In the genomic region with DNA sequence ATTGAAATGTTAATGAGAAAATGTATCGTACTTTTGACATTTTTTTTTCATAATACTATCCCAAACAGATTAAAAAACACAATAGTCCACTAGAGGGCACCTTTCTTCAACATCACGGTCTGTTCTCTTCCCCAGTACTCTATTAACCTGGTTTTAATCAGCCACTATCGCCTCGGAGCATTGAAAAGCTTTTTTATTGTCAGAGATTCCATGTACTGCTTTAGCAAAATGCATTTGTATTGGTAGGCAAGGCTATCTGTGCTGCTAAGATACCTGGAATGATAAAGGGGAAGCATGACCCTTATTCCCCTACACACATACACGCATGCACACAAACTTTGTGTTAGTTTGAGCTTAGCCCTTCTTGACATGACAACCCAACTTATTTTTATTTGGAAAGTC, we compare ENCODE assay signal across 8 cellular contexts. TPM values are rescaled to one million over a fixed set of nuclear protein-coding genes. Genes with fewer than 3 reads are reported as not detected.
DNase-seq lines count a peak whose midpoint lies in the region; ATAC-seq, FAIRE-seq and TF ChIP-seq lines count a peak whose summit lies in the region.

No MANE protein-coding gene starts in this region.

- H3K4me1 ChIP-seq in HEK293 (ENCODE audit: control insufficient read depth, insufficient read depth, low read length) (peaks cover 27% of the 10 kb centered on the region), keratinocyte (ENCODE audit: control insufficient read depth, extremely low read depth, insufficient read depth, low read length) (peaks cover 42% of the 10 kb centered on the region), upper lobe of right lung (peaks cover 14% of the 10 kb centered on the region)

- H3K4me3 ChIP-seq in HEK293 (ENCODE audit: low read depth, low read length), result no peak overlapping the region
- peak overlapping the region in 2 of 3 experiments; percentile 42 to 46 for H3K4me3 ChIP-seq in keratinocyte (ENCODE audit: control insufficient read depth in 2 of 3, extremely low read depth in 1 of 3, insufficient read depth in 2 of 3, low read depth in 1 of 3, low read length in 3 of 3)
- H3K4me3 ChIP-seq in upper lobe of right lung, result no peak overlapping the region
- no peak overlapping the region for H3K4me3 ChIP-seq in coronary artery

- CTCF ChIA-PET in HEK293 (lab: Yijun Ruan, JAX), result interaction anchor here (0.6 to 6.3 kb wide), 30 partner anchors 10 to 865 kb away, joined by 3 to 45 read pairs (median 5); no protein-coding TSS in a partner anchor

- dilution Hi-C loops in keratinocyte (cut with MboI; ENCODE audit: extremely low pct_ligation_motif_present, low sequenced_read_pairs), result no loop called here

- peaks cover 4% of the 10 kb centered on the region for H3K9me1 ChIP-seq in keratinocyte (ENCODE audit: control insufficient read depth, extremely low read depth, insufficient read depth, low read length)

- intact Hi-C loops in upper lobe of right lung (cut with DNase I), result loop anchor here (5.0 kb wide), 1 partner anchor 179 kb away; no protein-coding TSS in a partner anchor

- FAIRE-seq in keratinocyte (lab: Jason Lieb, UNC), result peak; percentile 90

- H3K9me3 ChIP-seq in HEK293 (ENCODE audit: control insufficient read depth, insufficient read depth, low read depth, low read length) (no peaks in the 10 kb centered on the region), keratinocyte (ENCODE audit: control insufficient read depth, low read depth, low read length) (no peaks in the 10 kb centered on the region), upper lobe of right lung (no peaks in the 10 kb centered on the region)

- no peak for TF ChIP-seq CTCF in HEK293 (tag by site-specific recombination; IDR thresholded peaks at IDR 0.05)
- TF ChIP-seq CTCF in keratinocyte (optimal IDR thresholded peaks at IDR 0.05 in 1 of 3, IDR thresholded peaks at IDR 0.05 in 1 of 3, conservative IDR thresholded peaks at IDR 0.05 in 1 of 3; ENCODE audit: extremely low read depth in 1 of 3, insufficient read depth in 2 of 3, low read length in 3 of 3), result peak in 2 of 3 experiments; percentile 22 to 49
- peak; percentile 56 for TF ChIP-seq CTCF in upper lobe of right lung (IDR thresholded peaks at IDR 0.05)
- TF ChIP-seq CTCF in coronary artery (IDR thresholded peaks at IDR 0.05), result no peak

- peak overlapping the region; percentile 55 for H3K27ac ChIP-seq in HEK293 (ENCODE audit: extremely low read depth, low read depth, low read length)
- peak overlapping the region; percentile 51 for H3K27ac ChIP-seq in keratinocyte (ENCODE audit: control insufficient read depth, insufficient read depth, low read length)
- H3K27ac ChIP-seq in upper lobe of right lung, result no peak overlapping the region
- H3K27ac ChIP-seq in coronary artery, result no peak overlapping the region

- DNase-seq in DMS53 treated with DMSO at 0.1 percent for 48 hours (lab: John Stamatoyannopoulos, UW; ENCODE audit: unreplicated experiment) (peak; percentile 52), NCI-H2171 (lab: John Stamatoyannopoulos, UW) (peak; percentile 66), amniotic stem cell (lab: John Stamatoyannopoulos, UW) (peak; percentile 25), keratinocyte (ENCODE audit: low read depth, low spot score) (no peak), upper lobe of right lung (no peak), coronary artery (ENCODE audit: low spot score) (no peak), pons (ENCODE audit: low spot score) (no peak)

- H3K4me2 ChIP-seq in keratinocyte (ENCODE audit: control insufficient read depth, extremely low read depth, insufficient read depth, low read depth, low read length), result peak overlapping the region; percentile 80

- POLR2A ChIA-PET in HEK293 (lab: Yijun Ruan, JAX), result interaction anchor here (1.1 kb wide), 1 partner anchor 63 kb away, joined by 5 read pairs; no protein-coding TSS in a partner anchor

- H3K36me3 ChIP-seq in HEK293 (ENCODE audit: control insufficient read depth in 2 of 2, insufficient read depth in 1 of 2, low read length in 2 of 2) (no peaks in the 10 kb centered on the region), keratinocyte (ENCODE audit: control insufficient read depth in 2 of 2, extremely low read depth in 1 of 2, insufficient read depth in 2 of 2, low read length in 2 of 2) (peaks cover 0 to 4% of the 10 kb centered on the region in 2 experiments), upper lobe of right lung (no peaks in the 10 kb centered on the region)

- H3K9ac ChIP-seq in keratinocyte (ENCODE audit: control insufficient read depth, extremely low read depth, insufficient read depth, low read length), result peak overlapping the region; percentile 41

- peaks cover 48% of the 10 kb centered on the region for H3K79me2 ChIP-seq in keratinocyte (ENCODE audit: control insufficient read depth, insufficient read depth, low read length)

- no peak overlapping the region for H2AFZ ChIP-seq in keratinocyte (ENCODE audit: control insufficient read depth, low read length)

- H4K20me1 ChIP-seq in keratinocyte (ENCODE audit: control insufficient read depth, extremely low read depth, insufficient read depth, low read length), result no peaks in the 10 kb centered on the region

- ATAC-seq in upper lobe of right lung, result peak; percentile 82

- H3K27me3 ChIP-seq in keratinocyte (ENCODE audit: control insufficient read depth, extremely low read depth, insufficient read depth, low read length) (no peaks in the 10 kb centered on the region), upper lobe of right lung (no peaks in the 10 kb centered on the region)

TF ChIP-seq in HEK293, 187 proteins besides CTCF, POLR2A, EP300 and RAD21 (continues in another document):
- TF ChIP-seq, protein P1, sequence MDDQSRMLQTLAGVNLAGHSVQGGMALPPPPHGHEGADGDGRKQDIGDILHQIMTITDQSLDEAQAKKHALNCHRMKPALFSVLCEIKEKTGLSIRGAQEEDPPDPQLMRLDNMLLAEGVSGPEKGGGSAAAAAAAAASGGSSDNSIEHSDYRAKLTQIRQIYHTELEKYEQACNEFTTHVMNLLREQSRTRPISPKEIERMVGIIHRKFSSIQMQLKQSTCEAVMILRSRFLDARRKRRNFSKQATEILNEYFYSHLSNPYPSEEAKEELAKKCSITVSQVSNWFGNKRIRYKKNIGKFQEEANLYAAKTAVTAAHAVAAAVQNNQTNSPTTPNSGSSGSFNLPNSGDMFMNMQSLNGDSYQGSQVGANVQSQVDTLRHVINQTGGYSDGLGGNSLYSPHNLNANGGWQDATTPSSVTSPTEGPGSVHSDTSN (CRISPR knock-in tag; IDR thresholded peaks at IDR 0.05), result no peak
- no peak for TF ChIP-seq ZIC2 (tag by site-specific recombination; IDR thresholded peaks at IDR 0.05)
- TF ChIP-seq ZSCAN30 (tag by site-specific recombination; IDR thresholded peaks at IDR 0.05), result peak; percentile 63; the same call in 1 of the 2 replicates
- TF ChIP-seq ZBTB26 (tag by site-specific recombination; optimal IDR thresholded peaks at IDR 0.05), result no peak
- TF ChIP-seq ZXDB (tag by site-specific recombination; IDR thresholded peaks at IDR 0.05), result no peak
- peak; percentile 73 for TF ChIP-seq ZNF654 (tag by site-specific recombination; IDR thresholded peaks at IDR 0.05; ENCODE audit: low read depth)
- peak; percentile 27; the same call in 1 of the 2 replicates for TF ChIP-seq ZBTB17 (tag by site-specific recombination; IDR thresholded peaks at IDR 0.05)
- no peak for TF ChIP-seq ZNF366 (tag by site-specific recombination; conservative IDR thresholded peaks at IDR 0.05)
- TF ChIP-seq ZBTB20 (tag by site-specific recombination; IDR thresholded peaks at IDR 0.05), result no peak
- no peak for TF ChIP-seq ZNF701 (tag by site-specific recombination; IDR thresholded peaks at IDR 0.05)
- no peak for TF ChIP-seq HOXD13 (CRISPR knock-in tag; IDR thresholded peaks at IDR 0.05; ENCODE audit: borderline replicate concordance)
- TF ChIP-seq ZNF2 (tag by site-specific recombination; IDR thresholded peaks at IDR 0.05), result no peak
- TF ChIP-seq, protein P2, sequence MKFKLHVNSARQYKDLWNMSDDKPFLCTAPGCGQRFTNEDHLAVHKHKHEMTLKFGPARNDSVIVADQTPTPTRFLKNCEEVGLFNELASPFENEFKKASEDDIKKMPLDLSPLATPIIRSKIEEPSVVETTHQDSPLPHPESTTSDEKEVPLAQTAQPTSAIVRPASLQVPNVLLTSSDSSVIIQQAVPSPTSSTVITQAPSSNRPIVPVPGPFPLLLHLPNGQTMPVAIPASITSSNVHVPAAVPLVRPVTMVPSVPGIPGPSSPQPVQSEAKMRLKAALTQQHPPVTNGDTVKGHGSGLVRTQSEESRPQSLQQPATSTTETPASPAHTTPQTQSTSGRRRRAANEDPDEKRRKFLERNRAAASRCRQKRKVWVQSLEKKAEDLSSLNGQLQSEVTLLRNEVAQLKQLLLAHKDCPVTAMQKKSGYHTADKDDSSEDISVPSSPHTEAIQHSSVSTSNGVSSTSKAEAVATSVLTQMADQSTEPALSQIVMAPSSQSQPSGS (tag by site-specific recombination; IDR thresholded peaks at IDR 0.05; ENCODE audit: low read depth), result no peak
- no peak for TF ChIP-seq IKZF3 (tag by site-specific recombination; IDR thresholded peaks at IDR 0.05)
- TF ChIP-seq OVOL3 (tag by site-specific recombination; IDR thresholded peaks at IDR 0.05), result no peak
- TF ChIP-seq SETDB1 (IDR thresholded peaks at IDR 0.05; ENCODE audit: insufficient read length, low read length), result no peak
- TF ChIP-seq ZNF501 (tag by site-specific recombination; IDR thresholded peaks at IDR 0.05), result 0 out of 2 replicates have a peak, but pooled peaks have one; percentile 16
- TF ChIP-seq PRDM1 (tag by site-specific recombination; IDR thresholded peaks at IDR 0.05), result peak; percentile 22; the same call in 1 of the 2 replicates
- 0 out of 2 replicates have a peak, but pooled peaks have one; percentile 33 for TF ChIP-seq ZFP37 (tag by site-specific recombination; IDR thresholded peaks at IDR 0.05)

RNA-seq across cellular contexts. Expression of gene SCHIP1, which starts 11.1 kb away (rescaled TPM):
- polyA plus RNA-seq in keratinocyte, result 0.80 to 3.1 TPM (median 1.5 TPM) in 3 replicates
- polyA plus RNA-seq in keratinocyte (2011; ENCODE audit: low read depth), result 3.5 TPM
- polyA plus RNA-seq in keratinocyte (2011; cell fraction: cytosol; rRNA removed), result 0.27 and 0.63 TPM in 2 replicates
- 3.5 and 3.6 TPM in 2 replicates for polyA plus RNA-seq in keratinocyte (2011; cell fraction: nucleus; rRNA removed)
- 0.79 and 1.9 TPM in 2 replicates for polyA plus RNA-seq in keratinocyte (2012; ENCODE audit: low replicate concordance)
- 5.1 to 7.7 TPM (median 7.5 TPM) in 3 replicates for polyA minus RNA-seq in keratinocyte
- polyA minus RNA-seq in keratinocyte (2011; cell fraction: cytosol; rRNA and poly(A)+ RNA removed), result not detected
- polyA minus RNA-seq in keratinocyte (2011; cell fraction: nucleus; rRNA and poly(A)+ RNA removed), result 7.0 and 22.3 TPM in 2 replicates
- total RNA-seq in upper lobe of right lung, result 15.0 TPM

Comparison
In these comparisons a context has a peak if more than half of its experiments do, and no peak if none do; other contexts are left out.
1. DNase-seq: peak in DMS53 treated with DMSO at 0.1 percent for 48 hours (single experiment), NCI-H2171 (single experiment) and amniotic stem cell (single experiment); none in keratinocyte (single experiment), upper lobe of right lung (single experiment), coronary artery (single experiment) and pons (single experiment).
2. H3K27ac ChIP-seq: peak in HEK293 (single experiment) and keratinocyte (single experiment); none in upper lobe of right lung (single experiment) and coronary artery (0 of 2).
3. H3K4me3 ChIP-seq: peak in keratinocyte (2 of 3); none in HEK293 (single experiment), upper lobe of right lung (single experiment) and coronary artery (single experiment).
4. CTCF ChIP-seq: peak in keratinocyte (2 of 3) and upper lobe of right lung (single experiment); none in HEK293 (single experiment) and coronary artery (single experiment).